In genomic region chrX:16892504-16893362, GRCh38 we compare ENCODE assay signal across 8 cellular contexts. TPM values are rescaled to one million over a fixed set of nuclear protein-coding genes. Genes with fewer than 3 reads are reported as not detected.
A peak's percentile ranks its signal among the peaks of the same experiment; 100 is the strongest.
DNase-seq lines count a peak whose midpoint lies in the region; ATAC-seq and TF ChIP-seq lines count a peak whose summit lies in the region.

No MANE protein-coding gene starts in this region.

- H3K9me3 ChIP-seq in liver (ENCODE audit: control insufficient read depth in 4 of 4, low read length in 3 of 4), result no peaks in the 10 kb centered on the region

- WGBS in liver, result 11% methylated on average over 9 of the region's 9 CpGs

- H3K9ac ChIP-seq in liver (ENCODE audit: low read depth in 1 of 2, low read length in 2 of 2), result no peak overlapping the region

- POLR2A ChIA-PET in AG04449 (lab: Yijun Ruan, JAX), result no interaction called here

- no peak for DNase-seq in AG04449 (ENCODE audit: low read depth, low spot score)
- DNase-seq in NCI-H524 (lab: John Stamatoyannopoulos, UW), result peak; percentile 81 to 95
- DNase-seq in activated CD4-positive, CD25-positive, alpha-beta regulatory T cell treated with anti-CD3 and anti-CD28 coated beads, Interleukin-2, amount 50 U/mL, for 72 hours, result peak; percentile 40
- DNase-seq in dedifferentiated amniotic fluid mesenchymal stem cell (ENCODE audit: extremely low spot score), result peak; percentile 79
- DNase-seq in stimulated activated CD8-positive, alpha-beta memory T cell treated with anti-CD3 and anti-CD28 coated beads, Interleukin-4, amount 100 ng/mL, for 48 hours, result peak; percentile 64

- no peak overlapping the region for H3K27ac ChIP-seq in liver (ENCODE audit: low read depth in 1 of 2, low read length in 2 of 2)

- no peak overlapping the region for H3K4me3 ChIP-seq in AG04449 (ENCODE audit: low read depth, low read length)
- no peak overlapping the region for H3K4me3 ChIP-seq in liver (ENCODE audit: low read depth in 1 of 3, low read length in 3 of 3)

- H3K27me3 ChIP-seq in liver (ENCODE audit: control insufficient read depth in 4 of 4, insufficient read depth in 4 of 4, low read length in 3 of 4), result no peaks in the 10 kb centered on the region

- peak; percentile 71 to 79 for TF ChIP-seq RAD21 in liver (IDR thresholded peaks at IDR 0.05)

- H3K36me3 ChIP-seq in liver (ENCODE audit: control insufficient read depth in 4 of 4, insufficient read depth in 3 of 4, low read depth in 1 of 4, low read length in 3 of 4), result no peaks in the 10 kb centered on the region

- H3K4me1 ChIP-seq in liver (ENCODE audit: control insufficient read depth in 4 of 4, insufficient read depth in 4 of 4, low read length in 3 of 4), result no peaks in the 10 kb centered on the region

- TF ChIP-seq CTCF in AG04449 (IDR thresholded peaks at IDR 0.05; ENCODE audit: insufficient read depth, low read length, missing control alignments) (peak; percentile 78), liver (IDR thresholded peaks at IDR 0.05; ENCODE audit: low read depth, low read length, missing input control) (peak; percentile 75)

- CTCF ChIA-PET in AG04449 (lab: Yijun Ruan, JAX), result interaction anchor here (0.6 to 3.3 kb wide), 9 partner anchors 10 to 151 kb away, joined by 3 to 41 read pairs (median 4); no protein-coding TSS in a partner anchor

- ATAC-seq in GM18867 (IDR thresholded peaks at IDR 0.05; ENCODE audit: unreplicated experiment) (peak; percentile 86), HG03378 (IDR thresholded peaks at IDR 0.05; ENCODE audit: unreplicated experiment) (peak; percentile 85)

TF ChIP-seq in liver, 16 proteins besides CTCF, POLR2A, EP300 and RAD21:
- TF ChIP-seq NR2F2 (IDR thresholded peaks at IDR 0.05) (no peak), ZBTB33 (IDR thresholded peaks at IDR 0.05) (no peak), YY1 (IDR thresholded peaks at IDR 0.05) (no peak), MAX (IDR thresholded peaks at IDR 0.05) (no peak)

RNA-seq across cellular contexts. Expression of gene RBBP7, which starts 22.6 kb away (rescaled TPM):
- 10 to 100 TPM; 32.5 to 77.9 TPM for total RNA-seq in liver
- polyA plus RNA-seq in liver, result 10 to 100 TPM; 34.0 to 37.1 TPM

RNA-seq across cellular contexts. Expression of gene REPS2, which starts 53.7 kb away (rescaled TPM):
- total RNA-seq in liver, result 10 to 100 TPM in 1 of 2 donors, 1 to 10 TPM in 1; 5.0 to 10.7 TPM
- polyA plus RNA-seq in liver, result 1 to 10 TPM; 3.5 to 7.5 TPM
